20 cellular contexts compared by ENCODE assay signal in the genomic region with DNA sequence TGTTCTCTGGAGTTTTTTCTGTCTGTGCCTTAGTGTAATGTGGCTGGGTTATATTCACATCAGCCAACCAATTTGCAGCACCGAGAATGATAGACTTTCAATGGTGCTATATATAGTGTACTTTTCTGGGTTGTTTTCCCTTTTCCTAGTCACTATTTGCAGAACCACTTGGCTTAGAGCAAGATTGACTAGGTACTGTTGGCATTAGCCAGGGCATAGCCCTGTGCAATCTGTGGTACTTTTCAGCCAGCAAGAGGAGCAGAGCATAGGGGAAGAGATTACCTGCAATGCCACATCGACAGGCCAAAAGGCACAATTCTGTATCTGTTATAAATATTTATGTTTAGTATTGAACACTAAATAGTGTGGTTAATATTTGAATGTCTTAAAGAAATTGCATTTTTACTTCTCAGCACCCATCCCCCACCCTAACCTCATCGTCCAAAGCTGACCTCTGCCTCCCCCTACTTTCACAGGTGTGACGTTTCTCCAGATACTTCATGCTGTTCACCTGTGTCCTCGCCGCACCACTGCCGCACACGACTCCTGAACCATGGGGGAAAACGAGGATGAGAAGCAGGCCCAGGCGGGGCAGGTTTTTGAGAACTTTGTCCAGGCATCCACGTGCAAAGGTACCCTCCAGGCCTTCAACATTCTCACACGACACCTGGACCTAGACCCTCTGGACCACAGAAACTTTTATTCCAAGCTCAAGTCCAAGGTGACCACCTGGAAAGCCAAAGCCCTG. TPM values are rescaled to one million over a fixed set of nuclear protein-coding genes. Genes with fewer than 3 reads are reported as not detected.
DNase-seq lines count a peak whose midpoint lies in the region; ATAC-seq, FAIRE-seq and TF ChIP-seq lines count a peak whose summit lies in the region.
"Had no signal": no experiment of that assay in that cellular context is flagged by ENCODE, and none has a peak within 500 bp of the region (broad histone marks: within the 10 kb centered on the region; RNA-seq: fewer than 3 reads in every experiment).

No MANE protein-coding gene starts in this region.

- intact Hi-C loops in CD14-positive monocyte (cut with micrococcal nuclease) = no loop called here
- intact Hi-C loops in esophagus squamous epithelium (cut with DNase I) = no loop called here

- H3K4me3 ChIP-seq in SJSA1 = no peak overlapping the region
- H3K4me3 ChIP-seq in esophagus squamous epithelium = no peak overlapping the region
- no peak overlapping the region for H3K4me3 ChIP-seq in small intestine (ENCODE audit: low read depth in 1 of 2, low read length in 2 of 2)
- H3K4me3 ChIP-seq: neural progenitor cell, PC-9 had no signal

- H3K27me3 Mint-ChIP-seq in CD14-positive monocyte (ENCODE audit: low read depth in 3 of 3) = peaks cover 0 to 4% (median 2%) of the 10 kb centered on the region in 3 donors
- no peaks in the 10 kb centered on the region for H3K27me3 Mint-ChIP-seq in osteocyte (ENCODE audit: unreplicated experiment)

- peaks cover 0 to 2% (median 0%) of the 10 kb centered on the region in 7 donors for H3K9me3 Mint-ChIP-seq in CD14-positive monocyte
- no peaks in the 10 kb centered on the region for H3K9me3 Mint-ChIP-seq in osteocyte (ENCODE audit: unreplicated experiment)
- H3K9me3 Mint-ChIP-seq: neural progenitor cell had no signal

- ATAC-seq in GM18517 (IDR thresholded peaks at IDR 0.05; ENCODE audit: unreplicated experiment) = no peak

- no peak for TF ChIP-seq POLR2A in esophagus squamous epithelium (IDR thresholded peaks at IDR 0.05)

- FAIRE-seq in small intestine (lab: Jason Lieb, UNC) = no peak
- FAIRE-seq: GM12892, urothelium cell line had no signal

- H3K36me3 Mint-ChIP-seq in CD14-positive monocyte = peaks cover 58 to 70% of the 10 kb centered on the region in 2 donors
- no peaks in the 10 kb centered on the region for H3K36me3 Mint-ChIP-seq in osteocyte (ENCODE audit: unreplicated experiment)
- H3K36me3 Mint-ChIP-seq: neural progenitor cell had no signal

- H3K9me3 ChIP-seq in SJSA1 (replicated peaks) (no peaks in the 10 kb centered on the region), esophagus squamous epithelium (no peaks in the 10 kb centered on the region), small intestine (ENCODE audit: control insufficient read depth, low read depth) (no peaks in the 10 kb centered on the region)

- peaks cover 94% of the 10 kb centered on the region for H3K4me1 ChIP-seq in SJSA1 (replicated peaks)
- H3K4me1 ChIP-seq in esophagus squamous epithelium = peaks cover 0 to 75% (median 40%) of the 10 kb centered on the region in 3 donors
- H3K4me1 ChIP-seq in small intestine (ENCODE audit: control insufficient read depth in 2 of 2, insufficient read depth in 1 of 2, low read depth in 1 of 2, low read length in 1 of 2) = peaks cover 11 to 18% of the 10 kb centered on the region in 2 donors
- H3K4me1 ChIP-seq: neural progenitor cell had no signal

- H3K27me3 ChIP-seq in SJSA1 (replicated peaks) = no peaks in the 10 kb centered on the region
- no peaks in the 10 kb centered on the region for H3K27me3 ChIP-seq in esophagus squamous epithelium
- H3K27me3 ChIP-seq in small intestine (ENCODE audit: control insufficient read depth in 2 of 2, insufficient read depth in 2 of 2, low read length in 2 of 2) = no peaks in the 10 kb centered on the region
- H3K27me3 ChIP-seq: neural progenitor cell had no signal

- H3K36me3 ChIP-seq in SJSA1 (peaks cover 19% of the 10 kb centered on the region), esophagus squamous epithelium (peaks cover 0 to 17% (median 0%) of the 10 kb centered on the region in 3 donors), small intestine (ENCODE audit: control insufficient read depth in 2 of 2, insufficient read depth in 2 of 2, low read length in 2 of 2) (no peaks in the 10 kb centered on the region)
- H3K36me3 ChIP-seq: neural progenitor cell had no signal

- H3K4me1 Mint-ChIP-seq in CD14-positive monocyte = peaks cover 52% of the 10 kb centered on the region
- H3K4me1 Mint-ChIP-seq in osteocyte (ENCODE audit: unreplicated experiment) = peaks cover 78% of the 10 kb centered on the region

- H3K27ac ChIP-seq in SJSA1 (peak overlapping the region; percentile 90; the same call in 1 of the 2 replicates), esophagus squamous epithelium (peak overlapping the region in 3 of 4 donors; percentile 74 to 90 (median 84)), small intestine (ENCODE audit: low read depth in 1 of 2, low read length in 1 of 2) (no peak overlapping the region)
- H3K27ac ChIP-seq: neural progenitor cell, PC-9, VCaP had no signal

- DNase-seq in CD14-positive monocyte (ENCODE audit: low spot score) (no peak), SJSA1 (ENCODE audit: low read depth in 1 of 2, low spot score in 2 of 2) (no peak), esophagus squamous epithelium (lab: John Stamatoyannopoulos, UW) (no peak), osteocyte (ENCODE audit: extremely low spot score, unreplicated experiment) (no peak), small intestine (no peak), A172 (ENCODE audit: low spot score) (no peak)
- no peak for DNase-seq in stimulated activated CD8-positive, alpha-beta memory T cell treated with anti-CD3 and anti-CD28 coated beads, Interleukin-4, amount 100 ng/mL, for 48 hours
- DNase-seq: activated gamma-delta T cell; effector CD4-positive, alpha-beta T cell; GDM1; H7; NCI-H526 treated with DMSO at 0.1 percent for 48 hours; PC-9; stimulated activated CD4-positive, alpha-beta T cell treated with anti-CD3 and anti-CD28 coated beads, Interleukin-2, amount 100 ng/mL, for 48 hours; SW 1271 had no signal

- H3K27ac Mint-ChIP-seq in CD14-positive monocyte = peak overlapping the region in 5 of 7 donors; percentile 12 to 98 (median 92)
- H3K27ac Mint-ChIP-seq in osteocyte (ENCODE audit: unreplicated experiment) = peak overlapping the region; percentile 92
- H3K27ac Mint-ChIP-seq: neural progenitor cell had no signal

- TF ChIP-seq CTCF in CD14-positive monocyte (IDR thresholded peaks at IDR 0.05) (no peak), esophagus squamous epithelium (IDR thresholded peaks at IDR 0.05) (no peak), osteocyte (IDR thresholded peaks at IDR 0.05) (no peak)

- 77 to 92% methylated on average over 11 to 12 of the region's 12 CpGs for WGBS in esophagus squamous epithelium, 2 donors
- 88 to 93% (median 92%) methylated on average over 12 of the region's 12 CpGs for WGBS in small intestine, 3 donors

- H3K4me3 Mint-ChIP-seq in CD14-positive monocyte (peak overlapping the region in 1 of 2 donors; percentile 32), osteocyte (ENCODE audit: unreplicated experiment) (no peak overlapping the region)
- H3K4me3 Mint-ChIP-seq: neural progenitor cell had no signal

RNA-seq across cellular contexts. Expression of gene MICAL2, which starts 51.4 kb away (rescaled TPM):
- polyA plus RNA-seq in CD14-positive monocyte (10 to 100 TPM; 39.8 to 72.5 TPM), small intestine (10 to 100 TPM; 15.9 to 29.1 (median 22.2) TPM)
- total RNA-seq in SJSA1 (2014; rRNA removed; shearing (Covaris generic)) = 42.8 and 59.8 TPM in 2 replicates
- total RNA-seq in esophagus squamous epithelium (10 to 100 TPM; 10.1 to 49.0 (median 19.8) TPM), osteocyte (19.5 and 20.8 TPM in 2 replicates)
- 95.3 and 148 TPM in 2 replicates for total RNA-seq in A172 (2014; rRNA removed; shearing (Covaris generic))

Comparison
In these comparisons a context has a peak if more than half of its experiments do, and no peak if none do; other contexts are left out.
1. H3K27ac ChIP-seq: peak in SJSA1 (single experiment) and esophagus squamous epithelium (3 of 4); none in small intestine (0 of 2).